Comparison of ENCODE assay signal across 12 cellular contexts in the genomic region with DNA sequence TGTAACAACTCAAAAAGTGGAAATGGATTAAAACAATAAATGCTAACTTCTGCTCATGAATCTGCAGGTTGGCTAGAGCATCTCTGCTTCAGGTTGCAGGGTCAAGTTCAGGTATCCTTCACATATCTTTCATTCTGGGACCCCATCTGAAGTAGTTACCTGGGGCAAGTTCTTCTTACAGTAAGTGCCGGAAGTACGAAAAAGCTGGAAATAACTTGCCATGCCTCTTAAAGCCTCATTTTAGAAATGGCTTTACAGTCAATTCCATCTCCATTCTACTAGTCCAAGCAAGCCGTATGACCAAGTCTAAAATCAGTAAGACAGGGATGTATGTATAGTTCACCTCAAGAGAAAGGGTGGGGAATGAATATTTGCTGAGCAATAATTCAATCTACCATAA.
DNase-seq lines count a peak whose midpoint lies in the region; ATAC-seq, FAIRE-seq and TF ChIP-seq lines count a peak whose summit lies in the region.
"Had no signal": no experiment of that assay in that cellular context is flagged by ENCODE, and none has a peak within 500 bp of the region (broad histone marks: within the 10 kb centered on the region; RNA-seq: fewer than 3 reads in every experiment).

No MANE protein-coding gene starts in this region.

- POLR2A ChIA-PET in CD8-positive, alpha-beta T cell (lab: Charles Lee), result interaction anchor here (0.6 to 0.9 kb wide), 2 partner anchors 11 to 1378 kb away, joined by 3 to 4 read pairs; no protein-coding TSS in a partner anchor
- POLR2A ChIA-PET in endothelial cell of umbilical vein (lab: Charles Lee), result interaction anchor here (0.6 kb wide), 1 partner anchor 215 kb away, joined by 4 read pairs; no protein-coding TSS in a partner anchor

- no peak overlapping the region; the same call in 1 of the 2 replicates for H3K9ac ChIP-seq in MM.1S (ENCODE audit: low read length)
- H3K9ac ChIP-seq in endothelial cell of umbilical vein (replicated peaks; ENCODE audit: extremely low read depth, insufficient read depth, low read length), result no peak overlapping the region

- no peaks in the 10 kb centered on the region for H3K9me2 ChIP-seq in MM.1S (replicated peaks; ENCODE audit: insufficient read depth, low read length)

- peaks cover 7% of the 10 kb centered on the region for H3K9me1 ChIP-seq in endothelial cell of umbilical vein (replicated peaks; ENCODE audit: control insufficient read depth, extremely low read depth, insufficient read depth, low read length)

- H3K4me1 Mint-ChIP-seq in CD8-positive, alpha-beta T cell (ENCODE audit: low read depth), result peaks cover 28% of the 10 kb centered on the region
- peaks cover 13% of the 10 kb centered on the region for H3K4me1 Mint-ChIP-seq in stimulated activated naive CD8-positive, alpha-beta T cell treated with anti-CD3 and anti-CD28 coated beads, Interleukin-15, amount 100 ng/mL, for 72 hours

- H3K36me3 ChIP-seq in CD8-positive, alpha-beta T cell (ENCODE audit: insufficient read depth, low read length), result no peaks in the 10 kb centered on the region
- no peaks in the 10 kb centered on the region for H3K36me3 ChIP-seq in MM.1S (replicated peaks; ENCODE audit: insufficient read depth, low read length)
- H3K36me3 ChIP-seq in endothelial cell of umbilical vein (ENCODE audit: control insufficient read depth in 2 of 2, extremely low read depth in 1 of 2, insufficient read depth in 2 of 2, low read length in 2 of 2), result no peaks in the 10 kb centered on the region

- in situ Hi-C loops in KBM-7 (cut with MboI; ENCODE audit: low pct_unique_long_range_greater_than_20kb, low sequenced_read_pairs), result no loop called here

- no peak overlapping the region for H3K27ac ChIP-seq in CD8-positive, alpha-beta T cell (ENCODE audit: low read depth, low read length)
- peak overlapping the region; percentile 62 for H3K27ac ChIP-seq in MM.1S (ENCODE audit: low read length)
- no peak overlapping the region for H3K27ac ChIP-seq in endothelial cell of umbilical vein (ENCODE audit: insufficient read depth, low read depth, low read length)
- H3K27ac ChIP-seq: SK-N-MC had no signal

- H3K27ac Mint-ChIP-seq in CD8-positive, alpha-beta T cell, result peak overlapping the region; percentile 56
- H3K27ac Mint-ChIP-seq in stimulated activated naive CD8-positive, alpha-beta T cell treated with anti-CD3 and anti-CD28 coated beads, Interleukin-15, amount 100 ng/mL, for 72 hours, result no peak overlapping the region

- intact Hi-C loops in CD8-positive, alpha-beta T cell (cut with DNase I, micrococcal nuclease), result loop anchor here in 1 of 2 experiments (2.0 kb wide), 2 partner anchors 14 to 72 kb away; no protein-coding TSS in a partner anchor
- intact Hi-C loops in endothelial cell of umbilical vein (cut with micrococcal nuclease), result no loop called here

- H3K4me2 ChIP-seq in MM.1S (ENCODE audit: low read depth, low read length) (peak overlapping the region; percentile 65), endothelial cell of umbilical vein (ENCODE audit: insufficient read depth, low read length) (peak overlapping the region; percentile 50)

- H3K4me3 ChIP-seq in CD8-positive, alpha-beta T cell (ENCODE audit: low read depth, low read length), result no peak overlapping the region
- H3K4me3 ChIP-seq in MM.1S (ENCODE audit: low read length) (peak overlapping the region; percentile 31), endothelial cell of umbilical vein (replicated peaks in 1 of 3; ENCODE audit: insufficient read depth in 1 of 3, low read depth in 1 of 3, low read length in 3 of 3) (no peak overlapping the region)
- H3K4me3 ChIP-seq: SK-N-MC had no signal

- peaks cover 2% of the 10 kb centered on the region for H3K36me3 Mint-ChIP-seq in CD8-positive, alpha-beta T cell
- H3K36me3 Mint-ChIP-seq: immature natural killer cell had no signal

- H3K27me3 Mint-ChIP-seq in CD8-positive, alpha-beta T cell (ENCODE audit: low read depth), result no peaks in the 10 kb centered on the region
- no peaks in the 10 kb centered on the region for H3K27me3 Mint-ChIP-seq in stimulated activated naive CD8-positive, alpha-beta T cell treated with anti-CD3 and anti-CD28 coated beads, Interleukin-15, amount 100 ng/mL, for 72 hours

- H3K27me3 ChIP-seq in CD8-positive, alpha-beta T cell (ENCODE audit: insufficient read depth, low read length), result no peaks in the 10 kb centered on the region
- H3K27me3 ChIP-seq in MM.1S (replicated peaks; ENCODE audit: insufficient read depth, low read length) (no peaks in the 10 kb centered on the region), endothelial cell of umbilical vein (ENCODE audit: control insufficient read depth in 2 of 2, insufficient read depth in 2 of 2, low read length in 2 of 2) (no peaks in the 10 kb centered on the region)

- no TSS peak for BruUV-seq in endothelial cell of umbilical vein (replicated peaks; lab: Mats Ljungman, UMichigan)

- peaks cover 23% of the 10 kb centered on the region for H3F3A ChIP-seq in MM.1S (ENCODE audit: insufficient read depth, low read length)

- dilution Hi-C loops in endothelial cell of umbilical vein (cut with MboI; ENCODE audit: extremely low pct_ligation_motif_present, low sequenced_read_pairs), result no loop called here

- no peak for TF ChIP-seq POLR2A in endothelial cell of umbilical vein (IDR thresholded peaks at IDR 0.05; ENCODE audit: low read depth, low read length)

- H3K9me3 Mint-ChIP-seq in CD8-positive, alpha-beta T cell, result no peaks in the 10 kb centered on the region
- no peaks in the 10 kb centered on the region for H3K9me3 Mint-ChIP-seq in stimulated activated naive CD8-positive, alpha-beta T cell treated with anti-CD3 and anti-CD28 coated beads, Interleukin-15, amount 100 ng/mL, for 72 hours
- H3K9me3 Mint-ChIP-seq: immature natural killer cell had no signal

- H3K9me3 ChIP-seq in CD8-positive, alpha-beta T cell (ENCODE audit: low read length), result no peaks in the 10 kb centered on the region
- no peaks in the 10 kb centered on the region for H3K9me3 ChIP-seq in MM.1S (replicated peaks; ENCODE audit: insufficient read depth, low read length)
- no peaks in the 10 kb centered on the region for H3K9me3 ChIP-seq in endothelial cell of umbilical vein (replicated peaks; ENCODE audit: control insufficient read depth, insufficient read depth, low read length)

- no peak for ATAC-seq in CD8-positive, alpha-beta T cell
- peak; percentile 14 for ATAC-seq in GM21423 (IDR thresholded peaks at IDR 0.05; ENCODE audit: unreplicated experiment)
- ATAC-seq in HG03442 (IDR thresholded peaks at IDR 0.05; ENCODE audit: unreplicated experiment), result no peak
- no peak for ATAC-seq in stimulated activated naive CD8-positive, alpha-beta T cell treated with anti-CD3 and anti-CD28 coated beads, Interleukin-15, amount 100 ng/mL, for 72 hours

- H4K20me1 ChIP-seq in MM.1S (ENCODE audit: insufficient read depth, low read length) (no peaks in the 10 kb centered on the region), endothelial cell of umbilical vein (replicated peaks; ENCODE audit: control insufficient read depth, extremely low read depth, insufficient read depth, low read length) (peaks cover 4% of the 10 kb centered on the region)

- CTCF ChIA-PET in CD8-positive, alpha-beta T cell (lab: Charles Lee), result interaction anchor here (1.6 kb wide), 1 partner anchor 27 kb away, joined by 6 read pairs; no protein-coding TSS in a partner anchor
- CTCF ChIA-PET in endothelial cell of umbilical vein (lab: Charles Lee), result interaction anchor here (0.8 to 1.9 kb wide), 6 partner anchors 10 to 177 kb away, joined by 3 to 6 read pairs (median 3); partner anchors contain the start of gene FCHSD2

- no peak for FAIRE-seq in endothelial cell of umbilical vein (lab: Jason Lieb, UNC)

- H3K4me3 Mint-ChIP-seq in CD8-positive, alpha-beta T cell, result peak overlapping the region; percentile 59
- H3K4me3 Mint-ChIP-seq in stimulated activated naive CD8-positive, alpha-beta T cell treated with anti-CD3 and anti-CD28 coated beads, Interleukin-15, amount 100 ng/mL, for 72 hours, result no peak overlapping the region

- no peak for TF ChIP-seq CTCF in CD8-positive, alpha-beta T cell (IDR thresholded peaks at IDR 0.05)
- TF ChIP-seq CTCF in MM.1S (IDR thresholded peaks at IDR 0.05; ENCODE audit: low read length), result no peak
- TF ChIP-seq CTCF in endothelial cell of umbilical vein (IDR thresholded peaks at IDR 0.05; ENCODE audit: extremely low read depth in 1 of 2, insufficient read depth in 1 of 2, low read depth in 1 of 2, low read length in 2 of 2), result no peak

- H3K79me2 ChIP-seq in MM.1S (ENCODE audit: low read length) (peaks cover 79% of the 10 kb centered on the region), endothelial cell of umbilical vein (ENCODE audit: control insufficient read depth, insufficient read depth, low read length) (peaks cover 36% of the 10 kb centered on the region)

- peaks cover 13% of the 10 kb centered on the region for H3K4me1 ChIP-seq in CD8-positive, alpha-beta T cell (ENCODE audit: insufficient read depth, low read length)
- H3K4me1 ChIP-seq in MM.1S (ENCODE audit: low read length) (peaks cover 32% of the 10 kb centered on the region), endothelial cell of umbilical vein (ENCODE audit: control insufficient read depth, extremely low read depth, insufficient read depth, low read length) (peaks cover 10% of the 10 kb centered on the region)

- no peak for DNase-seq in CD8-positive, alpha-beta T cell
- DNase-seq in MM.1S (no peak), endothelial cell of umbilical vein (ENCODE audit: low read depth, low spot score) (no peak), KBM-7 (no peak)
- no peak for DNase-seq in stimulated activated naive CD8-positive, alpha-beta T cell treated with anti-CD3 and anti-CD28 coated beads, Interleukin-15, amount 100 ng/mL, for 72 hours
- DNase-seq in stimulated activated naive CD4-positive, alpha-beta T cell treated with Interleukin-2 at 50 U/mL for 16 hours (lab: John Stamatoyannopoulos, UW), result no peak
- DNase-seq: activated CD8-positive, alpha-beta memory T cell treated with anti-CD3 and anti-CD28 coated beads for 24 hours; immature natural killer cell; NCI-H524 had no signal

- no peak overlapping the region for H2AFZ ChIP-seq in MM.1S (ENCODE audit: low read length)
- H2AFZ ChIP-seq in endothelial cell of umbilical vein (ENCODE audit: low read depth, low read length), result no peak overlapping the region

TF ChIP-seq in endothelial cell of umbilical vein, 7 proteins besides CTCF, POLR2A, EP300 and RAD21:
- TF ChIP-seq, protein P1, sequence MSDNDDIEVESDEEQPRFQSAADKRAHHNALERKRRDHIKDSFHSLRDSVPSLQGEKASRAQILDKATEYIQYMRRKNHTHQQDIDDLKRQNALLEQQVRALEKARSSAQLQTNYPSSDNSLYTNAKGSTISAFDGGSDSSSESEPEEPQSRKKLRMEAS (IDR thresholded peaks at IDR 0.05; ENCODE audit: insufficient read depth, insufficient read length), result no peak
